In the genomic region with DNA sequence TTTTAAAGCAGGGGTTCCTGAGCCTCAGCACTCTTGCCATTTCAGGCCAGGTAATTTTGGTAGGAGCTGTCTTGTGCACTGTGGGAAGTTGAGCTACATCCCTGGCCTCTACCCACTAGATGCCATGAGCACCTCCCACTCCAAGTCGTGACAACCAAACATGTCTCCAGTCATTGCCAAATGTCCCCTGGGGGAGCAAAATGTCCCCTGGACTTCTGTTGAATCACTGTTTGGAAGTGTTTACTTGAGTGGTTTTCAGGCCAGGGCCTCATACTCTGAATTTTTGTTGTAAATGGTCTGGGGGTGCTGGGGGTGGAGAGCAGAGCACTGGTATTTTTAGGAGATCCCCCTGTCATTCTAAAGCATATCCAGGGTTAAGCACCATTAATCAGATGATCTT, we compare ENCODE assay signal across 18 cellular contexts. TPM values are rescaled to one million over a fixed set of nuclear protein-coding genes. Genes with fewer than 3 reads are reported as not detected.
DNase-seq lines count a peak whose midpoint lies in the region; ATAC-seq and TF ChIP-seq lines count a peak whose summit lies in the region.
"Had no signal": no experiment of that assay in that cellular context is flagged by ENCODE, and none has a peak within 500 bp of the region (broad histone marks: within the 10 kb centered on the region; RNA-seq: fewer than 3 reads in every experiment).

No MANE protein-coding gene starts in this region.

- H3K27ac ChIP-seq in right atrium auricular region, result peak overlapping the region; percentile 83 to 84
- H3K27ac ChIP-seq in gastroesophageal sphincter, result peak overlapping the region; percentile 13 to 84 (median 42)
- peak overlapping the region; percentile 89 to 93 for H3K27ac ChIP-seq in thoracic aorta
- H3K27ac ChIP-seq in adrenal gland, result no peak overlapping the region
- H3K27ac ChIP-seq: lower lobe of right lung, suprapubic skin had no signal

- H3K4me3 ChIP-seq in right atrium auricular region (no peak overlapping the region), gastroesophageal sphincter (no peak overlapping the region), thoracic aorta (peak overlapping the region; percentile 91), adrenal gland (no peak overlapping the region)
- H3K4me3 ChIP-seq: HAP-1, lower lobe of right lung, suprapubic skin had no signal

- H3K9me3 ChIP-seq in right atrium auricular region (no peaks in the 10 kb centered on the region), T-helper 17 cell (ENCODE audit: control insufficient read depth, low read length, poor library complexity, severe bottlenecking) (no peaks in the 10 kb centered on the region), gastroesophageal sphincter (no peaks in the 10 kb centered on the region), thoracic aorta (no peaks in the 10 kb centered on the region), adrenal gland (replicated peaks in 1 of 3) (no peaks in the 10 kb centered on the region)
- H3K9me3 ChIP-seq: HAP-1, lower lobe of right lung, suprapubic skin had no signal

- H3K4me3 Mint-ChIP-seq in T-helper 17 cell, result peak overlapping the region; percentile 31
- H3K4me3 Mint-ChIP-seq: WTC11 had no signal

- TF ChIP-seq CTCF in right atrium auricular region (IDR thresholded peaks at IDR 0.05) (no peak), gastroesophageal sphincter (IDR thresholded peaks at IDR 0.05) (no peak), thoracic aorta (IDR thresholded peaks at IDR 0.05) (no peak), adrenal gland (IDR thresholded peaks at IDR 0.05) (no peak)

- peaks cover 28% of the 10 kb centered on the region for H3K4me1 Mint-ChIP-seq in T-helper 17 cell

- DNase-seq in right atrium auricular region (ENCODE audit: low spot score), result no peak
- DNase-seq in left cardiac atrium, result no peak
- no peak for DNase-seq in T-helper 17 cell
- DNase-seq in thoracic aorta (ENCODE audit: low spot score), result no peak
- DNase-seq in adrenal gland, result no peak
- DNase-seq in NCI-H2081 treated with DMSO at 0.1 percent for 48 hours (lab: John Stamatoyannopoulos, UW), result no peak
- DNase-seq: activated CD8-positive, alpha-beta memory T cell treated with anti-CD3 and anti-CD28 coated beads, Interleukin-2, amount 50 U/mL, for 4 hours; DMS 273 treated with DMSO at 0.1 percent for 48 hours; lower lobe of right lung; naive B cell; NCI-H146; NCI-H2227 treated with DMSO at 0.1 percent for 48 hours had no signal

- peak overlapping the region; percentile 32 for H3K27ac Mint-ChIP-seq in T-helper 17 cell
- H3K27ac Mint-ChIP-seq: WTC11 had no signal

- intact Hi-C loops in left cardiac atrium (cut with DNase I) (no loop called here), adrenal gland (cut with DNase I) (no loop called here)

- no peaks in the 10 kb centered on the region for H3K36me3 ChIP-seq in right atrium auricular region
- no peaks in the 10 kb centered on the region for H3K36me3 ChIP-seq in gastroesophageal sphincter
- no peaks in the 10 kb centered on the region for H3K36me3 ChIP-seq in thoracic aorta
- H3K36me3 ChIP-seq in adrenal gland (replicated peaks in 1 of 2), result no peaks in the 10 kb centered on the region
- H3K36me3 ChIP-seq: HAP-1, lower lobe of right lung, suprapubic skin had no signal

- no peaks in the 10 kb centered on the region for H3K27me3 ChIP-seq in right atrium auricular region
- H3K27me3 ChIP-seq in gastroesophageal sphincter, result no peaks in the 10 kb centered on the region
- no peaks in the 10 kb centered on the region for H3K27me3 ChIP-seq in thoracic aorta (replicated peaks; ENCODE audit: insufficient read depth)
- no peaks in the 10 kb centered on the region for H3K27me3 ChIP-seq in adrenal gland
- H3K27me3 ChIP-seq: suprapubic skin had no signal

- no peak for TF ChIP-seq EP300 in gastroesophageal sphincter (IDR thresholded peaks at IDR 0.05)

- TF ChIP-seq POLR2A in gastroesophageal sphincter (IDR thresholded peaks at IDR 0.05) (no peak), adrenal gland (IDR thresholded peaks at IDR 0.05) (no peak)

- 50% methylated on average over 1 of the region's 1 CpG; no CpG with 5 or more reads in 1 of the 2 donors for WGBS in gastroesophageal sphincter (ENCODE audit: low coverage in 1 of 2), 2 donors
- 38 to 73% (median 43%) methylated on average over 1 of the region's 1 CpG; no CpG with 5 or more reads in 1 of the 4 donors for WGBS in adrenal gland, 4 donors

- no peaks in the 10 kb centered on the region for H3K4me1 ChIP-seq in right atrium auricular region
- peaks cover 0 to 54% (median 0%) of the 10 kb centered on the region in 3 donors for H3K4me1 ChIP-seq in gastroesophageal sphincter
- H3K4me1 ChIP-seq in thoracic aorta (ENCODE audit: control insufficient read depth in 1 of 2, low read depth in 2 of 2), result peaks cover 0 to 21% of the 10 kb centered on the region in 2 donors
- no peaks in the 10 kb centered on the region for H3K4me1 ChIP-seq in adrenal gland (replicated peaks in 1 of 2)

- ATAC-seq in left cardiac atrium (no peak), T-helper 17 cell (no peak), gastroesophageal sphincter (no peak), thoracic aorta (ENCODE audit: insufficient number of reproducible peaks, low FRiP score, low read depth) (no peak), GM18498 (IDR thresholded peaks at IDR 0.05; ENCODE audit: unreplicated experiment) (no peak)
- ATAC-seq: lower lobe of right lung, Right ventricle myocardium inferior, WTC11 had no signal

- H3K27me3 Mint-ChIP-seq in T-helper 17 cell, result no peaks in the 10 kb centered on the region
- H3K27me3 Mint-ChIP-seq: naive B cell had no signal

- H3K36me3 Mint-ChIP-seq in T-helper 17 cell (ENCODE audit: low read depth), result no peaks in the 10 kb centered on the region
- H3K36me3 Mint-ChIP-seq: naive B cell, WTC11 had no signal

RNA-seq across cellular contexts. Expression of gene PDK3, which starts 3.2 kb away (rescaled TPM):
- total RNA-seq in right atrium auricular region, result 10 to 100 TPM; 30.0 to 34.3 TPM
- total RNA-seq in left cardiac atrium, result 10 to 100 TPM; 16.3 to 20.5 TPM
- 10 to 100 TPM; 20.3 to 21.2 TPM for total RNA-seq in T-helper 17 cell
- 10 to 100 TPM; 51.8 to 77.0 (median 68.4) TPM for total RNA-seq in gastroesophageal sphincter
- total RNA-seq in thoracic aorta, result 100 to 1,000 TPM; 116 to 118 TPM
- total RNA-seq in adrenal gland, result 10 to 100 TPM in 5 of 8 donors, 1 to 10 TPM in 3; 6.0 to 21.4 (median 13.5) TPM
- polyA plus RNA-seq in adrenal gland, result 1 to 10 TPM; 2.1 to 4.9 (median 2.4) TPM

Comparison
In these comparisons a context has a peak if more than half of its experiments do, and no peak if none do; other contexts are left out.
1. H3K27ac ChIP-seq: peak in right atrium auricular region (2 of 2), gastroesophageal sphincter (4 of 4) and thoracic aorta (2 of 2); none in adrenal gland (0 of 5).